In the genomic region with DNA sequence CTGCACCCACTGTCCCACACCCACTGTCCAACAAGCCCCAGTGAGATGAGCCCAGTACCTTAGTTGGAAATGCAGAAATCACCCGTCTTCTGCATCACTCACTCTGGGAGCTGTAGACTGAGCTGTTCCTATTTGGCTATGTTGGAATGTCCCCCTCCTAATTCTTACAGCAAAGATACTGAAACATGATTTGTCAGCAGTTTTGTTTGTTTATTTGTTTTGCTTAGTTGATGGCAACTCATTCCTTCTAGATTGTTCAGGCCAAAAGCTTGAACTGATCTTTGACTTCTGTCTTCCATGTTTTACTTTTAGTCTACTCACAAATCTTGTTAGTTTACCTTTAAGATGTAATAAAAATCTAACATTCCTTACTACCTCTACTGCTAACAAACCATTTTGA, we compare ENCODE assay signal across 35 cellular contexts.
"Had no signal": no experiment of that assay in that cellular context is flagged by ENCODE, and none has a peak within 500 bp of the region (broad histone marks: within the 10 kb centered on the region; RNA-seq: fewer than 3 reads in every experiment).

No MANE protein-coding gene starts in this region.

- H3K9me3 ChIP-seq: adrenal gland, body of pancreas had no signal

- H3K27ac ChIP-seq: adrenal gland, body of pancreas, brain microvascular endothelial cell, breast epithelium, VCaP had no signal

- H3K27me3 ChIP-seq: adrenal gland, body of pancreas, brain microvascular endothelial cell, breast epithelium had no signal

- H3K27ac Mint-ChIP-seq: activated B cell treated with CpG ODN at 0.5 μM for 24 hours; activated CD4-positive, alpha-beta memory T cell treated with anti-CD3 and anti-CD28 coated beads for 36 hours; activated CD4-positive, alpha-beta T cell treated with anti-CD3 and anti-CD28 coated beads, Interleukin-2, amount 10 ng/mL, durations not matched to agents 24 days and 14 days; activated CD8-positive, alpha-beta T cell treated with anti-CD3 and anti-CD28 coated beads for 36 hours; activated naive CD4-positive, alpha-beta T cell treated with anti-CD3 and anti-CD28 coated beads for 36 hours; activated naive CD4-positive, alpha-beta T cell treated with anti-CD3 and anti-CD28 coated beads, Interleukin-2, amount 50 U/mL, for 72 hours; activated naive CD8-positive, alpha-beta T cell treated with anti-CD3 and anti-CD28 coated beads for 36 hours; activated T-cell treated with anti-CD3 and anti-CD28 coated beads, Interleukin-2, amount 50 U/mL, for 72 hours; activated T-helper 1 cell treated with anti-CD3 and anti-CD28 coated beads, Interleukin-12 subunit alpha, Interleukin-12 subunit beta, Interleukin-2, Interleukin-4 antibody, amounts not matched to agents 30 ng/mL and 10 ng/mL and 1 ng/mL, durations not matched to agents 14 hours and 24 hours and 36 hours; activated T-helper 17 cell treated with anti-CD3 and anti-CD28 coated beads, Interleukin-2, amount 50 U/mL, for 72 hours; T-cell; T-helper 17 cell had no signal

- H3K4me1 Mint-ChIP-seq: activated B cell treated with CpG ODN at 0.5 μM for 24 hours; activated CD4-positive, alpha-beta T cell treated with anti-CD3 and anti-CD28 coated beads, Interleukin-2, amount 10 ng/mL, durations not matched to agents 24 days and 14 days; activated naive CD8-positive, alpha-beta T cell treated with anti-CD3 and anti-CD28 coated beads for 36 hours; activated T-helper 17 cell treated with anti-CD3 and anti-CD28 coated beads, Interleukin-2, amount 50 U/mL, for 72 hours; T-cell; T-helper 17 cell had no signal

- H3K4me3 ChIP-seq: adrenal gland, body of pancreas, breast epithelium had no signal

- H3K4me1 ChIP-seq: adrenal gland, breast epithelium had no signal

- FAIRE-seq: astrocyte, TTC549 had no signal

- H3K36me3 ChIP-seq: adrenal gland, brain microvascular endothelial cell, breast epithelium had no signal

- ATAC-seq: activated CD8-positive, alpha-beta T cell treated with anti-CD3 and anti-CD28 coated beads for 36 hours; activated naive CD4-positive, alpha-beta T cell treated with anti-CD3 and anti-CD28 coated beads, Interleukin-2, amount 50 U/mL, for 72 hours; activated T-cell treated with anti-CD3 and anti-CD28 coated beads, Interleukin-2, amount 50 U/mL, for 4 hours; activated T-cell treated with anti-CD3 and anti-CD28 coated beads, Interleukin-2, amount 50 U/mL, for 72 hours; activated T-helper 17 cell treated with anti-CD3 and anti-CD28 coated beads, Interleukin-2, amount 50 U/mL, for 72 hours; body of pancreas; T-cell; T-helper 17 cell had no signal

- H3K4me3 Mint-ChIP-seq: activated B cell treated with CpG ODN at 0.5 μM for 24 hours; activated CD4-positive, alpha-beta memory T cell treated with anti-CD3 and anti-CD28 coated beads for 36 hours; activated CD4-positive, alpha-beta T cell treated with anti-CD3 and anti-CD28 coated beads, Interleukin-2, amount 10 ng/mL, durations not matched to agents 24 days and 14 days; activated CD8-positive, alpha-beta T cell treated with anti-CD3 and anti-CD28 coated beads for 36 hours; activated naive CD4-positive, alpha-beta T cell treated with anti-CD3 and anti-CD28 coated beads for 36 hours; activated naive CD8-positive, alpha-beta T cell treated with anti-CD3 and anti-CD28 coated beads for 36 hours; activated T-cell treated with anti-CD3 and anti-CD28 coated beads, Interleukin-2, amount 50 U/mL, for 4 hours; activated T-cell treated with anti-CD3 and anti-CD28 coated beads, Interleukin-2, amount 50 U/mL, for 72 hours; activated T-helper 1 cell treated with anti-CD3 and anti-CD28 coated beads, Interleukin-12 subunit alpha, Interleukin-12 subunit beta, Interleukin-2, Interleukin-4 antibody, amounts not matched to agents 30 ng/mL and 10 ng/mL and 1 ng/mL, durations not matched to agents 14 hours and 24 hours and 36 hours; activated T-helper 17 cell treated with anti-CD3 and anti-CD28 coated beads, Interleukin-2, amount 50 U/mL, for 72 hours; T-cell; T-helper 17 cell had no signal

- H3K36me3 Mint-ChIP-seq: activated CD4-positive, alpha-beta memory T cell treated with anti-CD3 and anti-CD28 coated beads for 36 hours; activated naive CD8-positive, alpha-beta T cell treated with anti-CD3 and anti-CD28 coated beads for 36 hours; T-cell had no signal

- DNase-seq: activated B cell treated with CpG ODN at 0.5 μM for 24 hours; activated CD4-positive, alpha-beta memory T cell treated with anti-CD3 and anti-CD28 coated beads for 36 hours; activated CD4-positive, alpha-beta T cell treated with anti-CD3 and anti-CD28 coated beads for 4 hours; activated CD4-positive, alpha-beta T cell treated with anti-CD3 and anti-CD28 coated beads, Interleukin-2, amount 10 ng/mL, durations not matched to agents 24 days and 14 days; activated CD4-positive, alpha-beta T cell treated with anti-CD3 and anti-CD28 coated beads, Interleukin-2, amount 50 U/mL, for 1 hour; activated CD4-positive, alpha-beta T cell treated with anti-CD3 and anti-CD28 coated beads, Interleukin-2, amount 50 U/mL, for 4 hours; activated CD4-positive, CD25-positive, alpha-beta regulatory T cell treated with anti-CD3 and anti-CD28 coated beads, Interleukin-2, amount 50 U/mL, for 72 hours; activated CD8-positive, alpha-beta memory T cell treated with anti-CD3 and anti-CD28 coated beads, Interleukin-2, amount 50 U/mL, for 4 hours; activated CD8-positive, alpha-beta T cell treated with anti-CD3 and anti-CD28 coated beads for 36 hours; activated effector memory CD4-positive, alpha-beta T cell treated with anti-CD3 and anti-CD28 coated beads, Interleukin-2, amount 50 U/mL, for 16 hours; activated gamma-delta T cell treated with Interleukin-2 at 50 U/mL for 16 hours; activated naive CD4-positive, alpha-beta T cell; activated naive CD4-positive, alpha-beta T cell treated with anti-CD3 and anti-CD28 coated beads for 36 hours; activated naive CD4-positive, alpha-beta T cell treated with anti-CD3 and anti-CD28 coated beads, Interleukin-2, amount 50 U/mL, for 16 hours; activated naive CD8-positive, alpha-beta T cell treated with anti-CD3 and anti-CD28 coated beads for 36 hours; activated T-cell treated with anti-CD3 and anti-CD28 coated beads for 4 hours; activated T-cell treated with anti-CD3 and anti-CD28 coated beads, Interleukin-2, amount 50 U/mL, for 1 hour; activated T-cell treated with anti-CD3 and anti-CD28 coated beads, Interleukin-2, amount 50 U/mL, for 4 hours; activated T-cell treated with anti-CD3 and anti-CD28 coated beads, Interleukin-2, amount 50 U/mL, for 72 hours; adrenal gland; amniotic stem cell; aorta; body of pancreas; brain microvascular endothelial cell; central memory CD4-positive, alpha-beta T cell; T-cell; T-helper 17 cell; T1000 had no signal

- H3K27me3 Mint-ChIP-seq: activated B cell treated with CpG ODN at 0.5 μM for 24 hours; activated CD4-positive, alpha-beta memory T cell treated with anti-CD3 and anti-CD28 coated beads for 36 hours; activated CD4-positive, alpha-beta T cell treated with anti-CD3 and anti-CD28 coated beads, Interleukin-2, amount 10 ng/mL, durations not matched to agents 24 days and 14 days; activated CD8-positive, alpha-beta T cell treated with anti-CD3 and anti-CD28 coated beads for 36 hours; activated naive CD8-positive, alpha-beta T cell treated with anti-CD3 and anti-CD28 coated beads for 36 hours; activated T-helper 17 cell treated with anti-CD3 and anti-CD28 coated beads, Interleukin-2, amount 50 U/mL, for 72 hours; T-cell; T-helper 17 cell had no signal
